In genomic region chr21:46243325-46243724, GRCh38 we compare ENCODE assay signal across 1 cellular context.
TF ChIP-seq lines count a peak whose summit lies in the region.

No MANE protein-coding gene starts in this region.

TF ChIP-seq in K562, 482 proteins besides CTCF, POLR2A, EP300 and RAD21:
- TF ChIP-seq ZNF830 (CRISPR knock-in tag; IDR thresholded peaks at IDR 0.05) (no peak), SMAD4 (CRISPR knock-in tag; conservative IDR thresholded peaks at IDR 0.05) (peak; percentile 29; the same call in 1 of the 2 replicates), E4F1 (CRISPR knock-in tag; IDR thresholded peaks at IDR 0.05; ENCODE audit: borderline replicate concordance) (0 out of 2 replicates have a peak, but pooled peaks have one; percentile 18), CEBPG (CRISPR knock-in tag; IDR thresholded peaks at IDR 0.05) (no peak), CEBPG (tag; conservative IDR thresholded peaks at IDR 0.05 in 1 of 2, IDR thresholded peaks at IDR 0.05 in 1 of 2) (peak in 1 of 2 experiments; percentile 71; a peak in 2 of 4 replicates), TAF1 (IDR thresholded peaks at IDR 0.05; ENCODE audit: control insufficient read depth, extremely low read depth, insufficient read depth, low read length, severe bottlenecking) (no peak), SUPT5H (IDR thresholded peaks at IDR 0.05) (0 out of 2 replicates have a peak, but pooled peaks have one; percentile 19), ZNF134 (CRISPR knock-in tag; conservative IDR thresholded peaks at IDR 0.05) (no peak), MAZ (CRISPR knock-in tag; conservative IDR thresholded peaks at IDR 0.05 in 1 of 2, IDR thresholded peaks at IDR 0.05 in 1 of 2) (0 out of 4 replicates have a peak, but pooled peaks of 1 of the 2 experiments have one; percentile 21), ATF1 (CRISPR knock-in tag; IDR thresholded peaks at IDR 0.05) (0 out of 2 replicates have a peak, but pooled peaks have one; percentile 12), ATF1 (tag; IDR thresholded peaks at IDR 0.05) (no peak), ETV5 (CRISPR knock-in tag; IDR thresholded peaks at IDR 0.05; ENCODE audit: low read depth) (no peak), ATF4 (CRISPR knock-in tag; IDR thresholded peaks at IDR 0.05) (0 out of 2 replicates have a peak, but pooled peaks have one; percentile 12), ZNF140 (CRISPR knock-in tag; IDR thresholded peaks at IDR 0.05) (no peak), ZNF740 (CRISPR knock-in tag; IDR thresholded peaks at IDR 0.05) (peak; percentile 55; the same call in 1 of the 2 replicates), ZNF740 (tag; IDR thresholded peaks at IDR 0.05) (no peak), CBFB (CRISPR knock-in tag; IDR thresholded peaks at IDR 0.05) (no peak)
TF ChIP-seq in K562: peak in this region for 8.
